Comparison of ENCODE assay signal across 9 cellular contexts in genomic region chr10:133124357-133125211, GRCh38. TPM values are rescaled to one million over a fixed set of nuclear protein-coding genes. Genes with fewer than 3 reads are reported as not detected.
DNase-seq lines count a peak whose midpoint lies in the region; TF ChIP-seq lines count a peak whose summit lies in the region.
"Had no signal": no experiment of that assay in that cellular context is flagged by ENCODE, and none has a peak within 500 bp of the region (broad histone marks: within the 10 kb centered on the region; RNA-seq: fewer than 3 reads in every experiment).

No MANE protein-coding gene starts in this region.

- peaks cover 12% of the 10 kb centered on the region for H3K27me3 ChIP-seq in adrenal gland

- DNase-seq in activated T-cell treated with anti-CD3 and anti-CD28 coated beads for 48 hours (ENCODE audit: low read depth) (peak; percentile 31), activated T-cell treated with anti-CD3 and anti-CD28 coated beads for 4 hours (no peak), adrenal gland (peak in 5 of 7 donors; percentile 29 to 60 (median 46)), iris pigment epithelial cell (ENCODE audit: low read depth) (peak; percentile 28), type B pancreatic cell (ENCODE audit: extremely low spot score, unreplicated experiment) (no peak), hippocampal formation (lab: John Stamatoyannopoulos, UW) (no peak), COLO829 (ENCODE audit: low spot score) (no peak), NCI-H2081 (lab: John Stamatoyannopoulos, UW) (no peak)

- no peaks in the 10 kb centered on the region for H3K36me3 ChIP-seq in adrenal gland (replicated peaks in 1 of 2)

- no peaks in the 10 kb centered on the region for H3K9me3 Mint-ChIP-seq in type B pancreatic cell

- H3K27ac Mint-ChIP-seq in type B pancreatic cell = no peak overlapping the region

- TF ChIP-seq CTCF in adrenal gland (IDR thresholded peaks at IDR 0.05) (peak; percentile 21 to 77 (median 54)), type B pancreatic cell (conservative IDR thresholded peaks at IDR 0.05) (peak; percentile 85)

- no peak overlapping the region for H3K4me3 ChIP-seq in adrenal gland

- intact Hi-C loops in adrenal gland (cut with DNase I) = loop anchor here (5.0 kb wide), 2 partner anchors 182 to 287 kb away; partner anchors contain the start of gene CFAP46 (in 1 of the 2)

- no peak overlapping the region for H3K4me3 Mint-ChIP-seq in type B pancreatic cell

- H3K9me3 ChIP-seq in adrenal gland (replicated peaks in 1 of 3) = no peaks in the 10 kb centered on the region

- H3K4me1 Mint-ChIP-seq in type B pancreatic cell (ENCODE audit: unreplicated experiment) = no peaks in the 10 kb centered on the region

- peaks cover 11% of the 10 kb centered on the region for H3K27me3 Mint-ChIP-seq in type B pancreatic cell

- no peaks in the 10 kb centered on the region for H3K4me1 ChIP-seq in adrenal gland (replicated peaks in 1 of 2)

- H3K27ac ChIP-seq in adrenal gland = no peak overlapping the region
- H3K27ac ChIP-seq: epithelial cell of prostate had no signal

- 29 to 52% (median 30%) methylated on average over 9 to 58 of the region's 58 CpGs for WGBS in adrenal gland, 4 donors

- no peaks in the 10 kb centered on the region for H3K36me3 Mint-ChIP-seq in type B pancreatic cell

- no peak for TF ChIP-seq POLR2A in adrenal gland (IDR thresholded peaks at IDR 0.05)

RNA-seq across cellular contexts. Expression of gene KNDC1, which starts 35.4 kb away (rescaled TPM):
- total RNA-seq in adrenal gland = 10 to 100 TPM; 12.2 to 93.4 (median 41.5) TPM
- 10 to 100 TPM in 2 of 3 donors, 1 to 10 TPM in 1; 1.0 to 53.2 (median 19.2) TPM for polyA plus RNA-seq in adrenal gland
- total RNA-seq in type B pancreatic cell (ENCODE audit: low replicate concordance) = 2.7 and 6.4 TPM in 2 replicates

RNA-seq across cellular contexts. Expression of gene ADGRA1, which starts 36.9 kb away (rescaled TPM):
- 1 to 10 TPM in 3 of 8 donors, under 1 TPM in 3, not detected in 2; 0.06 to 6.8 (median 1.7) TPM for total RNA-seq in adrenal gland
- 1 to 10 TPM; 2.2 to 8.2 (median 4.5) TPM for polyA plus RNA-seq in adrenal gland
- total RNA-seq in type B pancreatic cell (ENCODE audit: low replicate concordance) = 0.99 and 1.6 TPM in 2 replicates

Comparison
In these comparisons a context has a peak if more than half of its experiments do, and no peak if none do; other contexts are left out.
1. DNase-seq: peak in activated T-cell treated with anti-CD3 and anti-CD28 coated beads for 48 hours (single experiment), adrenal gland (5 of 7) and iris pigment epithelial cell (single experiment); none in activated T-cell treated with anti-CD3 and anti-CD28 coated beads for 4 hours (single experiment), type B pancreatic cell (single experiment), hippocampal formation (0 of 2), COLO829 (single experiment) and NCI-H2081 (0 of 2).